In genomic region chr18:48851563-48851962, GRCh38 we compare ENCODE assay signal across 1 cellular context.
TF ChIP-seq lines count a peak whose summit lies in the region.

No MANE protein-coding gene starts in this region.

TF ChIP-seq in IMR-90, 13 proteins besides CTCF, POLR2A, EP300 and RAD21 (continued from another document):
- no peak for TF ChIP-seq USF2 (IDR thresholded peaks at IDR 0.05; ENCODE audit: low read depth, low read length)
